In genomic region chr15:80577552-80578205, GRCh38 we compare ENCODE assay signal across 1 cellular context.
TF ChIP-seq lines count a peak whose summit lies in the region.

No MANE protein-coding gene starts in this region.

TF ChIP-seq in IMR-90, 13 proteins besides CTCF, POLR2A, EP300 and RAD21 (continued from another document):
- TF ChIP-seq NFE2L2 (IDR thresholded peaks at IDR 0.05; ENCODE audit: low read depth, low read length) (no peak), RCOR1 (IDR thresholded peaks at IDR 0.05; ENCODE audit: insufficient replicate concordance, low read length) (no peak), MAFK (IDR thresholded peaks at IDR 0.05; ENCODE audit: low read depth, low read length) (no peak), SMC3 (IDR thresholded peaks at IDR 0.05; ENCODE audit: low read depth, low read length) (no peak), MXI1 (IDR thresholded peaks at IDR 0.05; ENCODE audit: borderline replicate concordance, low read depth, low read length) (no peak), BHLHE40 (IDR thresholded peaks at IDR 0.05; ENCODE audit: low read depth, low read length) (no peak), CHD1 (IDR thresholded peaks at IDR 0.05; ENCODE audit: low read depth, low read length) (no peak)
TF ChIP-seq in IMR-90: peak in this region for 0.
